Comparison of ENCODE assay signal across 8 cellular contexts in the genomic region with DNA sequence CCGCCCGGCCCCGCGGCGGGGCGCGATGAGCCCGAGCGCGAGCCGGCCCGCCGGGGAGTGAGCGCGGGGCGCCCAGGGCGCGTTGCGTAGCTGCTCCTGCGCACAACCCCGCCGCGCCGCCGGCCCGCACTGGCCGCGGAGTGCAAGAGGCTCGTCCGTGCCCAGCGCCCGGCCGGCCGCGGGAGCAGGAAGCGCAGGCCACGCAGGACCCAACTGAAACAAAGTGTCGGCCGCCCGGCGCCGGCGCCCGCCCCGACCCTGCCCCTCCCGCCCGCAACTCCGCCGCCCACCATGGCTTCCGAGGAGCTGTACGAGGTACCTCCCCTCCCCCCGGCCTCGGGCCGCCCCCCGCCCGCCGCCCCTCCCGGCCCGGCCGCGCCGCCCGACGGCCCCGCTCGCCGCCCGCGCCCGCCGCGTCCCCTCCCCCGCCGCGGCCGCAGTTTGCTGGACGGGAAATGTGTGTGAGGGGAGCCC. TPM values are rescaled to one million over a fixed set of nuclear protein-coding genes. Genes with fewer than 3 reads are reported as not detected.
DNase-seq lines count a peak whose midpoint lies in the region; ATAC-seq and TF ChIP-seq lines count a peak whose summit lies in the region.

No MANE protein-coding gene starts in this region.

- no peak for TF ChIP-seq EP300 in gastroesophageal sphincter (IDR thresholded peaks at IDR 0.05)

- H3K27ac ChIP-seq in CD4-positive, CD25-positive, alpha-beta regulatory T cell (ENCODE audit: insufficient read depth, low read length, poor library complexity, severe bottlenecking), result no peak overlapping the region
- peak overlapping the region; percentile 75 to 91 (median 90) for H3K27ac ChIP-seq in gastroesophageal sphincter

- no peak for ATAC-seq in CD4-positive, CD25-positive, alpha-beta regulatory T cell (ENCODE audit: low read depth in 2 of 2)
- ATAC-seq in GM19025 (IDR thresholded peaks at IDR 0.05; ENCODE audit: low read depth, unreplicated experiment), result peak; percentile 18
- peak; percentile 11 for ATAC-seq in HG03442 (IDR thresholded peaks at IDR 0.05; ENCODE audit: unreplicated experiment)
- ATAC-seq in gastroesophageal sphincter, result peak; percentile 50

- no peak overlapping the region for H3K4me3 Mint-ChIP-seq in CD4-positive, CD25-positive, alpha-beta regulatory T cell

- no peak for TF ChIP-seq CTCF in gastroesophageal sphincter (IDR thresholded peaks at IDR 0.05)

- WGBS in gastroesophageal sphincter (ENCODE audit: low coverage in 1 of 2), 2 donors, result no CpG with 5 or more reads among the region's 77 CpGs

- peaks cover 30 to 55% (median 46%) of the 10 kb centered on the region in 4 donors for H3K4me1 Mint-ChIP-seq in CD4-positive, CD25-positive, alpha-beta regulatory T cell

- peaks cover 46% of the 10 kb centered on the region for H3K4me1 ChIP-seq in CD4-positive, CD25-positive, alpha-beta regulatory T cell (ENCODE audit: control insufficient read depth, insufficient read depth, low read length, poor library complexity, severe bottlenecking)
- peaks cover 3 to 47% (median 7%) of the 10 kb centered on the region in 3 donors for H3K4me1 ChIP-seq in gastroesophageal sphincter

- no peak overlapping the region for H3K4me3 ChIP-seq in CD4-positive, CD25-positive, alpha-beta regulatory T cell (ENCODE audit: low read depth, low read length)
- peak overlapping the region; percentile 80 to 98 for H3K4me3 ChIP-seq in gastroesophageal sphincter

- TF ChIP-seq POLR2A in gastroesophageal sphincter (IDR thresholded peaks at IDR 0.05), result no peak

- peaks cover 0 to 5% of the 10 kb centered on the region in 2 experiments for H3K9me3 ChIP-seq in CD4-positive, CD25-positive, alpha-beta regulatory T cell (ENCODE audit: control insufficient read depth in 2 of 2, low read length in 2 of 2)
- no peaks in the 10 kb centered on the region for H3K9me3 ChIP-seq in gastroesophageal sphincter

- H3K27ac Mint-ChIP-seq in CD4-positive, CD25-positive, alpha-beta regulatory T cell, result no peak overlapping the region

- no peaks in the 10 kb centered on the region for H3K36me3 Mint-ChIP-seq in CD4-positive, CD25-positive, alpha-beta regulatory T cell

- H3K36me3 ChIP-seq in CD4-positive, CD25-positive, alpha-beta regulatory T cell (ENCODE audit: control insufficient read depth, insufficient read depth, low read length), result no peaks in the 10 kb centered on the region
- no peaks in the 10 kb centered on the region for H3K36me3 ChIP-seq in gastroesophageal sphincter

- peak in 2 of 3 donors; percentile 29 to 40 for DNase-seq in CD4-positive, CD25-positive, alpha-beta regulatory T cell
- peak; percentile 12 for DNase-seq in activated CD4-positive, CD25-positive, alpha-beta regulatory T cell treated with anti-CD3 and anti-CD28 coated beads, Interleukin-2, amount 50 U/mL, for 16 hours (ENCODE audit: low read depth, low spot score)
- DNase-seq in putamen (ENCODE audit: low spot score), result peak; percentile 17
- DNase-seq in hepatic stellate cell (ENCODE audit: low spot score), result no peak
- no peak for DNase-seq in SIG-M5 treated with dmso at 0.1 percent for 504 hours (lab: John Stamatoyannopoulos, UW; ENCODE audit: unreplicated experiment)

- H3K9me3 Mint-ChIP-seq in CD4-positive, CD25-positive, alpha-beta regulatory T cell, result peaks cover 0 to 9% (median 3%) of the 10 kb centered on the region in 7 donors

- H3K27me3 Mint-ChIP-seq in CD4-positive, CD25-positive, alpha-beta regulatory T cell, result peaks cover 29% of the 10 kb centered on the region

- H3K27me3 ChIP-seq in CD4-positive, CD25-positive, alpha-beta regulatory T cell (ENCODE audit: control insufficient read depth, insufficient read depth, low read length), result peaks cover 2% of the 10 kb centered on the region
- no peaks in the 10 kb centered on the region for H3K27me3 ChIP-seq in gastroesophageal sphincter

RNA-seq across cellular contexts. Expression of a gene that starts 0.3 kb away (rescaled TPM):
- total RNA-seq in CD4-positive, CD25-positive, alpha-beta regulatory T cell, result 27.0 TPM
- polyA plus RNA-seq in CD4-positive, CD25-positive, alpha-beta regulatory T cell, result 1 to 10 TPM; 3.1 to 5.0 (median 4.0) TPM
- total RNA-seq in gastroesophageal sphincter, result 10 to 100 TPM; 32.0 to 68.3 (median 54.0) TPM

Comparison
In these comparisons a context has a peak if more than half of its experiments do, and no peak if none do; other contexts are left out.
1. ATAC-seq: peak in GM19025 (single experiment), HG03442 (single experiment) and gastroesophageal sphincter (single experiment); none in CD4-positive, CD25-positive, alpha-beta regulatory T cell (0 of 2).
2. DNase-seq: peak in CD4-positive, CD25-positive, alpha-beta regulatory T cell (2 of 3), activated CD4-positive, CD25-positive, alpha-beta regulatory T cell treated with anti-CD3 and anti-CD28 coated beads, Interleukin-2, amount 50 U/mL, for 16 hours (single experiment) and putamen (single experiment); none in hepatic stellate cell (single experiment) and SIG-M5 treated with dmso at 0.1 percent for 504 hours (single experiment).